Comparison of ENCODE assay signal across 18 cellular contexts in the genomic region with DNA sequence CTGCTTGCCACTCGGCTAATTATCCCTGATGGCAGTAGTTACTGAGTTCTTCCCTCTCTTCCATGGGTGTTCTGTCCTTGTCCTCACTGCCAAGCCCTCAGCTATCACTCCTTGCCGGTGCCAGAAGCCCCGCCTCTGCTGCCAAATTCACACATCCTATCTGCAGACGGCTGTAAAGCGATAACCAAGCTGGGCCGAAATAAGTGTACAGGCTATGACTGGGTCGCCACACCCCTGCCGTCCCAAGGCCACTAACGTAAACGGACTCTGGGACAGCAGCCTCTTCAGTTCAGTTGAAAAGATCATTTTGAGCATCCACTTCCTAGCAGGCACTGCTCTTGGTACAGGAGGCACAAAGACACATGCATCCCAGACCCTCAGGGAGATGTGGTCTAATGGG. TPM values are rescaled to one million over a fixed set of nuclear protein-coding genes. Genes with fewer than 3 reads are reported as not detected.
DNase-seq lines count a peak whose midpoint lies in the region; ATAC-seq, FAIRE-seq and TF ChIP-seq lines count a peak whose summit lies in the region.
"Had no signal": no experiment of that assay in that cellular context is flagged by ENCODE, and none has a peak within 500 bp of the region (broad histone marks: within the 10 kb centered on the region; RNA-seq: fewer than 3 reads in every experiment).

No MANE protein-coding gene starts in this region.

- no peak overlapping the region for H3K4me3 Mint-ChIP-seq in natural killer cell treated with Interleukin-12 subunit alpha and Interleukin-12 subunit beta and Interleukin-15 and Interleukin-18, amount 100 ng/mL, for 72 hours
- H3K4me3 Mint-ChIP-seq: effector memory CD8-positive, alpha-beta T cell had no signal

- FAIRE-seq in HepG2 (lab: Jason Lieb, UNC): no peak
- FAIRE-seq: A204.1 had no signal

- H3K27ac Mint-ChIP-seq in natural killer cell treated with Interleukin-12 subunit alpha and Interleukin-12 subunit beta and Interleukin-15 and Interleukin-18, amount 100 ng/mL, for 72 hours: no peak overlapping the region

- H3K9me3 Mint-ChIP-seq in natural killer cell treated with Interleukin-12 subunit alpha and Interleukin-12 subunit beta and Interleukin-15 and Interleukin-18, amount 100 ng/mL, for 72 hours: no peaks in the 10 kb centered on the region
- H3K9me3 Mint-ChIP-seq: effector memory CD8-positive, alpha-beta T cell had no signal

- in situ Hi-C loops in HepG2 (cut with HindIII; ENCODE audit: extremely low pct_ligation_motif_present, low pct_unique_long_range_greater_than_20kb): no loop called here
- in situ Hi-C loops in transverse colon (cut with MboI; ENCODE audit: low pct_ligation_motif_present in 1 of 4, low pct_unique_long_range_greater_than_20kb in 1 of 4, low sequenced_read_pairs in 3 of 4): no loop called here

- H3K4me1 ChIP-seq in HepG2 (ENCODE audit: insufficient read depth, low read length): peaks cover 72% of the 10 kb centered on the region
- H3K4me1 ChIP-seq in right lobe of liver: no peaks in the 10 kb centered on the region
- H3K4me1 ChIP-seq in iPS-20b (ENCODE audit: insufficient read depth, low read length): peaks cover 42% of the 10 kb centered on the region
- peaks cover 6 to 35% (median 26%) of the 10 kb centered on the region in 4 donors for H3K4me1 ChIP-seq in transverse colon
- H3K4me1 ChIP-seq: upper lobe of left lung had no signal

- H3K4me2 ChIP-seq in HepG2 (ENCODE audit: low read depth, low read length): no peak overlapping the region

- peaks cover 98% of the 10 kb centered on the region for H3K79me2 ChIP-seq in HepG2 (ENCODE audit: insufficient read depth, low read length)

- TF ChIP-seq CTCF in HepG2 (CRISPR knock-in tag; IDR thresholded peaks at IDR 0.05) (no peak), right lobe of liver (IDR thresholded peaks at IDR 0.05) (no peak), dorsolateral prefrontal cortex (IDR thresholded peaks at IDR 0.05 in 54 of 56, conservative IDR thresholded peaks at IDR 0.05 in 2 of 56; ENCODE audit: low read depth in 1 of 56, partially characterized antibody in 56 of 56) (no peak), transverse colon (IDR thresholded peaks at IDR 0.05) (no peak)

- TF ChIP-seq RAD21 in HepG2 (CRISPR knock-in tag; IDR thresholded peaks at IDR 0.05): no peak

- H3K9me3 ChIP-seq in HepG2 (ENCODE audit: low read length): no peaks in the 10 kb centered on the region
- H3K9me3 ChIP-seq in right lobe of liver: no peaks in the 10 kb centered on the region
- H3K9me3 ChIP-seq in iPS-20b (ENCODE audit: insufficient read depth, low read depth, low read length): no peaks in the 10 kb centered on the region
- H3K9me3 ChIP-seq in transverse colon: no peaks in the 10 kb centered on the region
- H3K9me3 ChIP-seq: upper lobe of left lung had no signal

- POLR2A ChIA-PET in HepG2 (lab: Yijun Ruan, JAX): no interaction called here

- H3K36me3 Mint-ChIP-seq in natural killer cell treated with Interleukin-12 subunit alpha and Interleukin-12 subunit beta and Interleukin-15 and Interleukin-18, amount 100 ng/mL, for 72 hours: no peaks in the 10 kb centered on the region

- DNase-seq in HepG2 (ENCODE audit: low spot score): no peak
- no peak for DNase-seq in right lobe of liver
- DNase-seq in dorsolateral prefrontal cortex: no peak
- peak; percentile 83 for DNase-seq in transverse colon
- DNase-seq in natural killer cell treated with Interleukin-12 subunit alpha and Interleukin-12 subunit beta and Interleukin-15 and Interleukin-18, amount 100 ng/mL, for 72 hours (ENCODE audit: low spot score): no peak
- DNase-seq in SHP77 treated with DMSO at 0.1 percent for 48 hours (lab: John Stamatoyannopoulos, UW): no peak
- DNase-seq: activated CD4-positive, alpha-beta T cell treated with anti-CD3 and anti-CD28 coated beads, Interleukin-2, amount 50 U/mL, for 1 hour; activated gamma-delta T cell; amniotic stem cell; effector memory CD8-positive, alpha-beta T cell; HCEC 1CT; NCI-H1694; stimulated activated naive CD8-positive, alpha-beta T cell treated with anti-CD3 and anti-CD28 coated beads, Interleukin-15, Interleukin-2, amounts not matched to agents 100 U/mL and 50 U/mL, for 24 hours; upper lobe of left lung had no signal

- peaks cover 0 to 12% of the 10 kb centered on the region in 2 experiments; a peak in 4 of 5 replicates for H3K36me3 ChIP-seq in HepG2 (replicated peaks in 1 of 2; ENCODE audit: control insufficient read depth in 1 of 2, insufficient read depth in 2 of 2, low read length in 2 of 2)
- no peaks in the 10 kb centered on the region for H3K36me3 ChIP-seq in right lobe of liver
- no peaks in the 10 kb centered on the region for H3K36me3 ChIP-seq in iPS-20b (ENCODE audit: insufficient read depth, low read depth, low read length)
- H3K36me3 ChIP-seq in transverse colon: no peaks in the 10 kb centered on the region
- H3K36me3 ChIP-seq: upper lobe of left lung had no signal

- no peaks in the 10 kb centered on the region for H3K27me3 Mint-ChIP-seq in natural killer cell treated with Interleukin-12 subunit alpha and Interleukin-12 subunit beta and Interleukin-15 and Interleukin-18, amount 100 ng/mL, for 72 hours
- H3K27me3 Mint-ChIP-seq: effector memory CD8-positive, alpha-beta T cell had no signal

- peaks cover 68% of the 10 kb centered on the region for H4K20me1 ChIP-seq in HepG2 (ENCODE audit: insufficient read depth, low read length)

- TF ChIP-seq EP300 in HepG2 (IDR thresholded peaks at IDR 0.05; ENCODE audit: low read depth in 2 of 2, low read length in 2 of 2) (no peak), HepG2 (CRISPR knock-in tag; IDR thresholded peaks at IDR 0.05; ENCODE audit: borderline replicate concordance) (no peak), transverse colon (IDR thresholded peaks at IDR 0.05; ENCODE audit: low read depth) (no peak)

- no peak overlapping the region for H3K27ac ChIP-seq in HepG2 (ENCODE audit: extremely low read length, insufficient read depth, low read length)
- no peak overlapping the region for H3K27ac ChIP-seq in right lobe of liver
- H3K27ac ChIP-seq in dorsolateral prefrontal cortex: peak overlapping the region in 1 of 59 donors; percentile 20
- no peak overlapping the region for H3K27ac ChIP-seq in iPS-20b (ENCODE audit: low read length)
- peak overlapping the region; percentile 17 to 72 (median 52) for H3K27ac ChIP-seq in transverse colon
- H3K27ac ChIP-seq: C4-2B, upper lobe of left lung had no signal

- H3K9ac ChIP-seq in HepG2 (ENCODE audit: insufficient read depth, low read depth, low read length) (no peak overlapping the region), iPS-20b (ENCODE audit: low read depth, low read length) (no peak overlapping the region)

- intact Hi-C loops in HepG2 (cut with micrococcal nuclease; ENCODE audit: unreplicated experiment) (no loop called here), right lobe of liver (cut with DNase I) (no loop called here), dorsolateral prefrontal cortex (cut with DNase I) (no loop called here), transverse colon (cut with DNase I; ENCODE audit: low total_unique reads) (no loop called here)

- CTCF ChIA-PET in HepG2 (lab: Yijun Ruan, JAX; ENCODE audit: low intra/inter-chr PET ratio, low total read pairs): no interaction called here

- H3K4me1 Mint-ChIP-seq in natural killer cell treated with Interleukin-12 subunit alpha and Interleukin-12 subunit beta and Interleukin-15 and Interleukin-18, amount 100 ng/mL, for 72 hours (ENCODE audit: low read depth in 2 of 2): peaks cover 11 to 32% of the 10 kb centered on the region in 2 donors

- no peaks in the 10 kb centered on the region for H3K27me3 ChIP-seq in HepG2 (ENCODE audit: control insufficient read depth in 1 of 2, insufficient read depth in 2 of 2, low read length in 2 of 2)
- H3K27me3 ChIP-seq in right lobe of liver: no peaks in the 10 kb centered on the region
- no peaks in the 10 kb centered on the region for H3K27me3 ChIP-seq in dorsolateral prefrontal cortex
- H3K27me3 ChIP-seq in iPS-20b (ENCODE audit: insufficient read depth, low read length): no peaks in the 10 kb centered on the region
- no peaks in the 10 kb centered on the region for H3K27me3 ChIP-seq in transverse colon
- H3K27me3 ChIP-seq: upper lobe of left lung had no signal

- ATAC-seq in HepG2 (no peak), right lobe of liver (no peak), GM21515 (IDR thresholded peaks at IDR 0.05; ENCODE audit: unreplicated experiment) (no peak)
- no peak for ATAC-seq in natural killer cell treated with Interleukin-12 subunit alpha and Interleukin-12 subunit beta and Interleukin-15 and Interleukin-18, amount 100 ng/mL, for 72 hours
- ATAC-seq: effector memory CD8-positive, alpha-beta T cell; stimulated activated naive CD8-positive, alpha-beta T cell treated with anti-CD3 and anti-CD28 coated beads, Interleukin-15, Interleukin-2, amounts not matched to agents 100 U/mL and 50 U/mL, for 24 hours had no signal

- H3K4me3 ChIP-seq in HepG2 (replicated peaks in 1 of 3; ENCODE audit: insufficient read depth in 1 of 3, low read depth in 2 of 3, low read length in 3 of 3) (no peak overlapping the region), right lobe of liver (no peak overlapping the region), dorsolateral prefrontal cortex (peak overlapping the region in 32 of 59 donors; percentile 1 to 54 (median 22)), iPS-20b (ENCODE audit: low read length) (peak overlapping the region; percentile 20; the same call in 1 of the 2 replicates), transverse colon (no peak overlapping the region)
- H3K4me3 ChIP-seq: upper lobe of left lung had no signal

- WGBS in HepG2 (ENCODE audit: low lambda C conversion rate): 92% methylated on average over 10 of the region's 10 CpGs
- WGBS in right lobe of liver (ENCODE audit: insufficient coverage, low coverage, low lambda C conversion rate, missing lambda C conversion rate): 85% methylated on average over 4 of the region's 10 CpGs
- WGBS in transverse colon (ENCODE audit: low coverage in 1 of 2), 2 donors: 10 to 57% methylated on average over 2 to 10 of the region's 10 CpGs

- TF ChIP-seq POLR2A in HepG2 (IDR thresholded peaks at IDR 0.05; ENCODE audit: insufficient read depth in 1 of 2, low read depth in 2 of 2, low read length in 2 of 2) (no peak), right lobe of liver (IDR thresholded peaks at IDR 0.05) (no peak), transverse colon (IDR thresholded peaks at IDR 0.05) (no peak)

- no TSS peak for BruUV-seq in HepG2 (replicated peaks; lab: Mats Ljungman, UMichigan)

- no peak overlapping the region for H2AFZ ChIP-seq in HepG2 (ENCODE audit: low read length)

RNA-seq across cellular contexts. Expression of a gene that starts 13.3 kb away (rescaled TPM):
- total RNA-seq in HepG2 (2016; rRNA removed; fragmentation: Illumina TruSeq; extraction: Trizol) (13.6 and 14.5 TPM in 2 replicates), right lobe of liver (1 to 10 TPM in 5 of 6 experiments, under 1 TPM in 1; 0.70 to 6.5 (median 3.7) TPM), dorsolateral prefrontal cortex (100 to 1,000 TPM in 1 of 120 experiments, 10 to 100 TPM in 119; 36.0 to 104 (median 59.3) TPM), transverse colon (10 to 100 TPM; 10.8 to 21.4 (median 17.9) TPM)
- total RNA-seq in HepG2 (2016; cell fraction: cytosol; rRNA removed; fragmentation: Illumina TruSeq; extraction: Trizol; ENCODE audit: low read depth): 4.3 TPM in 2 replicates
- total RNA-seq in HepG2 (2016; cell fraction: insoluble cytoplasmic fraction; rRNA removed; fragmentation: Illumina TruSeq; extraction: Trizol): 12.3 and 13.9 TPM in 2 replicates
- total RNA-seq in HepG2 (2016; cell fraction: membrane; rRNA removed; fragmentation: Illumina TruSeq; extraction: Trizol): 9.0 and 9.6 TPM in 2 replicates
- total RNA-seq in HepG2 (2016; cell fraction: nucleus; rRNA removed; fragmentation: Illumina TruSeq; extraction: Trizol): 26.0 and 29.0 TPM in 2 replicates
- 15.3 and 18.3 TPM in 2 replicates for polyA plus RNA-seq in HepG2 (2011; rRNA removed)
- 14.5 and 17.8 TPM in 2 replicates for polyA plus RNA-seq in HepG2 (2011; cell fraction: cytosol; rRNA removed)
- polyA plus RNA-seq in HepG2 (2011; cell fraction: nucleus; rRNA removed): 26.3 and 27.8 TPM in 2 replicates
- 34.9 and 52.5 TPM in 2 replicates for polyA plus RNA-seq in HepG2 (2012)
- polyA plus RNA-seq in HepG2 (2016; cell fraction: cytosol; fragmentation: Illumina TruSeq; extraction: Trizol; ENCODE audit: low read depth): 1.1 TPM in 2 replicates
- 11.0 and 13.3 TPM in 2 replicates for polyA plus RNA-seq in HepG2 (2016; cell fraction: insoluble cytoplasmic fraction; fragmentation: Illumina TruSeq; extraction: Trizol; ENCODE audit: low read depth)
- polyA plus RNA-seq in HepG2 (2016; cell fraction: membrane; fragmentation: Illumina TruSeq; extraction: Trizol; ENCODE audit: low read depth): 3.7 and 4.0 TPM in 2 replicates
- polyA plus RNA-seq in HepG2 (2016; cell fraction: nucleus; fragmentation: Illumina TruSeq; extraction: Trizol; ENCODE audit: insufficient read depth, low read depth): 27.8 and 29.7 TPM in 2 replicates
- 27.5 and 74.3 TPM in 2 replicates for polyA minus RNA-seq in HepG2 (2011; rRNA and poly(A)+ RNA removed; ENCODE audit: low replicate concordance)
- 31.5 and 44.6 TPM in 2 replicates for polyA minus RNA-seq in HepG2 (2011; cell fraction: cytosol; rRNA and poly(A)+ RNA removed)
- 44.4 and 45.6 TPM in 2 replicates for polyA minus RNA-seq in HepG2 (2011; cell fraction: nucleus; rRNA and poly(A)+ RNA removed)
- 100 to 1,000 TPM in 1 of 2 donors, 10 to 100 TPM in 1; 80.2 to 152 TPM for total RNA-seq in natural killer cell treated with Interleukin-12 subunit alpha and Interleukin-12 subunit beta and Interleukin-15 and Interleukin-18, amount 100 ng/mL, for 72 hours

Comparison
In these comparisons a context has a peak if more than half of its experiments do, and no peak if none do; other contexts are left out.
1. H3K27ac ChIP-seq: peak in transverse colon (4 of 4); none in HepG2 (single experiment), right lobe of liver (0 of 3) and iPS-20b (single experiment).
2. H3K4me3 ChIP-seq: peak in dorsolateral prefrontal cortex (32 of 59) and iPS-20b (single experiment); none in HepG2 (0 of 3), right lobe of liver (0 of 3) and transverse colon (0 of 4).